15 cellular contexts compared by ENCODE assay signal in genomic region chr12:125418902-125419564, GRCh38.
DNase-seq lines count a peak whose midpoint lies in the region; ATAC-seq, FAIRE-seq and TF ChIP-seq lines count a peak whose summit lies in the region.
"Had no signal": no experiment of that assay in that cellular context is flagged by ENCODE, and none has a peak within 500 bp of the region (broad histone marks: within the 10 kb centered on the region; RNA-seq: fewer than 3 reads in every experiment).

No MANE protein-coding gene starts in this region.

- POLR2A ChIA-PET in naive thymus-derived CD4-positive, alpha-beta T cell (lab: Charles Lee) = no interaction called here

- H3K4me1 Mint-ChIP-seq in naive thymus-derived CD4-positive, alpha-beta T cell = no peaks in the 10 kb centered on the region
- H3K4me1 Mint-ChIP-seq: activated naive CD4-positive, alpha-beta T cell treated with anti-CD3 and anti-CD28 coated beads, Interleukin-2, amount 10 ng/mL, durations not matched to agents 7 days and 5 days; brain had no signal

- peaks cover 5% of the 10 kb centered on the region; the same call in 1 of the 2 replicates for H3K36me3 ChIP-seq in SU-DHL-6 (ENCODE audit: low read length)
- no peaks in the 10 kb centered on the region for H3K36me3 ChIP-seq in naive thymus-derived CD4-positive, alpha-beta T cell (ENCODE audit: control insufficient read depth in 2 of 3, insufficient read depth in 3 of 3, low read length in 3 of 3)

- peaks cover 16% of the 10 kb centered on the region for H3F3A ChIP-seq in SU-DHL-6 (ENCODE audit: insufficient read depth)

- peaks cover 5 to 37% (median 16%) of the 10 kb centered on the region in 11 donors for H3K9me3 Mint-ChIP-seq in naive thymus-derived CD4-positive, alpha-beta T cell

- peak overlapping the region; percentile 24 for H3K4me3 ChIP-seq in SU-DHL-6 (ENCODE audit: insufficient read depth, low read length, poor library complexity, severe bottlenecking)
- no peak overlapping the region for H3K4me3 ChIP-seq in naive thymus-derived CD4-positive, alpha-beta T cell (ENCODE audit: low read length)
- H3K4me3 ChIP-seq: PC-9 had no signal

- peak overlapping the region; percentile 68 for H3K4me2 ChIP-seq in SU-DHL-6 (ENCODE audit: low read depth, low read length, poor library complexity, severe bottlenecking)
- H3K4me2 ChIP-seq: PC-9 had no signal

- peaks cover 0 to 5% (median 4%) of the 10 kb centered on the region in 5 donors for H3K27me3 Mint-ChIP-seq in naive thymus-derived CD4-positive, alpha-beta T cell
- H3K27me3 Mint-ChIP-seq: brain, type B pancreatic cell had no signal

- H3K27ac ChIP-seq in SU-DHL-6 (ENCODE audit: low read depth, low read length) = peak overlapping the region; percentile 96
- H3K27ac ChIP-seq in naive thymus-derived CD4-positive, alpha-beta T cell (ENCODE audit: low read depth, low read length) = no peak overlapping the region
- H3K27ac ChIP-seq: PC-9 had no signal

- H3K79me2 ChIP-seq in SU-DHL-6 (ENCODE audit: insufficient read depth, low read length) = no peaks in the 10 kb centered on the region

- peaks cover 0 to 10% (median 0%) of the 10 kb centered on the region in 5 donors for H3K36me3 Mint-ChIP-seq in naive thymus-derived CD4-positive, alpha-beta T cell
- H3K36me3 Mint-ChIP-seq: activated naive CD4-positive, alpha-beta T cell treated with anti-CD3 and anti-CD28 coated beads, Interleukin-2, amount 10 ng/mL, durations not matched to agents 7 days and 5 days; type B pancreatic cell had no signal

- no peaks in the 10 kb centered on the region for H3K27me3 ChIP-seq in SU-DHL-6 (ENCODE audit: low read length)
- no peaks in the 10 kb centered on the region for H3K27me3 ChIP-seq in naive thymus-derived CD4-positive, alpha-beta T cell (ENCODE audit: control insufficient read depth in 2 of 2, insufficient read depth in 2 of 2, low read length in 2 of 2)

- FAIRE-seq in GM18507 (lab: Jason Lieb, UNC) = peak; percentile 58
- FAIRE-seq: D721Med had no signal

- no peak for DNase-seq in GM18507 (ENCODE audit: extremely low spot score, insufficient read length, low read depth)
- DNase-seq in EL = no peak
- DNase-seq in iPS-NIHi7 (ENCODE audit: extremely low spot score) = no peak
- DNase-seq in NOMO-1 (lab: John Stamatoyannopoulos, UW; ENCODE audit: unreplicated experiment in 2 of 2) = no peak
- no peak for DNase-seq in naive thymus-derived CD4-positive, alpha-beta T cell
- DNase-seq: activated naive CD4-positive, alpha-beta T cell treated with anti-CD3 and anti-CD28 coated beads, Interleukin-2, amount 10 ng/mL, durations not matched to agents 7 days and 5 days; nephron progenitor cell; PC-9 had no signal

- no peaks in the 10 kb centered on the region for H3K9me2 ChIP-seq in SU-DHL-6 (replicated peaks; ENCODE audit: insufficient read depth, low read length)

- intact Hi-C loops in naive thymus-derived CD4-positive, alpha-beta T cell (cut with micrococcal nuclease) = no loop called here

- ATAC-seq in GM21360 (IDR thresholded peaks at IDR 0.05; ENCODE audit: unreplicated experiment) (peak; percentile 73), HG03175 (IDR thresholded peaks at IDR 0.05; ENCODE audit: unreplicated experiment) (peak; percentile 51)
- no peak for ATAC-seq in naive thymus-derived CD4-positive, alpha-beta T cell
- ATAC-seq: WTC11 had no signal

- H3K4me3 Mint-ChIP-seq in naive thymus-derived CD4-positive, alpha-beta T cell = no peak overlapping the region
- H3K4me3 Mint-ChIP-seq: activated naive CD4-positive, alpha-beta T cell treated with anti-CD3 and anti-CD28 coated beads, Interleukin-2, amount 10 ng/mL, durations not matched to agents 7 days and 5 days; brain; nephron progenitor cell; type B pancreatic cell; WTC11 had no signal

- H4K20me1 ChIP-seq in SU-DHL-6 (ENCODE audit: low read depth, low read length) = no peaks in the 10 kb centered on the region

- H2AFZ ChIP-seq in SU-DHL-6 (ENCODE audit: low read depth, low read length, severe bottlenecking) = no peak overlapping the region
- H2AFZ ChIP-seq: PC-9 had no signal

- peak overlapping the region; percentile 11; the same call in 1 of the 2 replicates for H3K9ac ChIP-seq in SU-DHL-6 (ENCODE audit: low read length)

- H3K9me3 ChIP-seq in SU-DHL-6 (ENCODE audit: insufficient read depth, low read length) = peaks cover 22% of the 10 kb centered on the region; the same call in 1 of the 2 replicates
- no peaks in the 10 kb centered on the region for H3K9me3 ChIP-seq in naive thymus-derived CD4-positive, alpha-beta T cell (ENCODE audit: control insufficient read depth in 2 of 3, low read length in 3 of 3)

- no peaks in the 10 kb centered on the region for H3K4me1 ChIP-seq in naive thymus-derived CD4-positive, alpha-beta T cell (ENCODE audit: control insufficient read depth in 2 of 2, insufficient read depth in 2 of 2, low read length in 2 of 2)

- CTCF ChIA-PET in naive thymus-derived CD4-positive, alpha-beta T cell (lab: Charles Lee) = no interaction called here

- TF ChIP-seq CTCF in SU-DHL-6 (IDR thresholded peaks at IDR 0.05; ENCODE audit: insufficient read depth, low read length, poor library complexity, severe bottlenecking) = no peak

- H3K27ac Mint-ChIP-seq in naive thymus-derived CD4-positive, alpha-beta T cell = no peak overlapping the region
- H3K27ac Mint-ChIP-seq: activated naive CD4-positive, alpha-beta T cell treated with anti-CD3 and anti-CD28 coated beads, Interleukin-2, amount 10 ng/mL, durations not matched to agents 7 days and 5 days; brain; nephron progenitor cell; type B pancreatic cell; WTC11 had no signal
